1 cellular context compared by ENCODE assay signal in genomic region chr6:161009991-161010390, GRCh38.
TF ChIP-seq lines count a peak whose summit lies in the region.

No MANE protein-coding gene starts in this region.

TF ChIP-seq in GM23338, 12 proteins besides CTCF, POLR2A, EP300 and RAD21 (continued from another document):
- TF ChIP-seq REST (IDR thresholded peaks at IDR 0.05; ENCODE audit: unreplicated experiment) (no peak), CREB1 (CRISPR knock-in tag; IDR thresholded peaks at IDR 0.05; ENCODE audit: low read depth) (no peak), ZNF462 (CRISPR knock-in tag; IDR thresholded peaks at IDR 0.05) (no peak)
